Comparison of ENCODE assay signal across 8 cellular contexts in genomic region chr12:6383572-6384498, GRCh38. TPM values are rescaled to one million over a fixed set of nuclear protein-coding genes. Genes with fewer than 3 reads are reported as not detected.
DNase-seq lines count a peak whose midpoint lies in the region; ATAC-seq, FAIRE-seq and TF ChIP-seq lines count a peak whose summit lies in the region.

LTBR (plus strand) TSS chr12:6384162; CDS start chr12:6384359, 197 bp downstream.

- no peaks in the 10 kb centered on the region for H3K79me2 ChIP-seq in MM.1S (ENCODE audit: low read length)

- H3K4me2 ChIP-seq in MM.1S (ENCODE audit: low read depth, low read length) (peak within 1 kb of the TSS; percentile 34), neuronal stem cell (ENCODE audit: insufficient read depth, low read length, poor library complexity, severe bottlenecking) (no peak within 1 kb of the TSS)

- peak within 1 kb of the TSS; percentile 90 for H3K27ac Mint-ChIP-seq in Calu3 (ENCODE audit: unreplicated experiment)
- peak within 1 kb of the TSS; percentile 23 for H3K27ac Mint-ChIP-seq in activated naive CD8-positive, alpha-beta T cell treated with anti-CD3 and anti-CD28 coated beads, Interleukin-2, amount 10 ng/mL, durations not matched to agents 7 days and 5 days

- H3K18ac ChIP-seq in neuronal stem cell (ENCODE audit: low read length): peak within 1 kb of the TSS; percentile 97

- H3K9me3 ChIP-seq in MM.1S (replicated peaks; ENCODE audit: insufficient read depth, low read length) (no peaks in the 10 kb centered on the region), neuronal stem cell (replicated peaks in 1 of 2; ENCODE audit: control insufficient read depth in 2 of 2, insufficient read depth in 1 of 2, low read depth in 1 of 2, low read length in 2 of 2) (no peaks in the 10 kb centered on the region)

- POLR2A ChIA-PET in activated naive CD8-positive, alpha-beta T cell treated with anti-CD3 and anti-CD28 coated beads, Interleukin-2, amount 10 ng/mL, durations not matched to agents 7 days and 5 days (lab: Charles Lee): no interaction called here

- BruUV-seq in Calu3 (replicated peaks; lab: Mats Ljungman, UMichigan): no TSS peak

- H2AK5ac ChIP-seq in neuronal stem cell (ENCODE audit: low read depth, low read length): peak within 1 kb of the TSS; percentile 81

- H2AFZ ChIP-seq in MM.1S (ENCODE audit: low read length): 0 out of 2 replicates have a peak within 1 kb of the TSS, but pooled peaks have one; percentile 15
- H2AFZ ChIP-seq in neuronal stem cell (ENCODE audit: low read length): peak within 1 kb of the TSS; percentile 66

- H3K27me3 Mint-ChIP-seq in Calu3 (ENCODE audit: unreplicated experiment): no peaks in the 10 kb centered on the region
- H3K27me3 Mint-ChIP-seq in activated naive CD8-positive, alpha-beta T cell treated with anti-CD3 and anti-CD28 coated beads, Interleukin-2, amount 10 ng/mL, durations not matched to agents 7 days and 5 days: peaks cover 37% of the 10 kb centered on the region

- TF ChIP-seq CTCF in Calu3 (IDR thresholded peaks at IDR 0.05; ENCODE audit: unreplicated experiment): no peak
- TF ChIP-seq CTCF in MM.1S (IDR thresholded peaks at IDR 0.05; ENCODE audit: low read length): no peak

- H3K36me3 ChIP-seq in MM.1S (replicated peaks; ENCODE audit: insufficient read depth, low read length) (no peaks in the 10 kb centered on the region), neuronal stem cell (replicated peaks in 1 of 2; ENCODE audit: control insufficient read depth in 2 of 2, insufficient read depth in 2 of 2, low read length in 2 of 2) (no peaks in the 10 kb centered on the region)

- peak within 1 kb of the TSS; percentile 88 for H2BK12ac ChIP-seq in neuronal stem cell (ENCODE audit: low read length)

- CTCF ChIA-PET in Calu3 (lab: Charles Lee): interaction anchor here (0.5 to 3.8 kb wide), 6 partner anchors 9 to 89 kb away, joined by 3 to 22 read pairs (median 4); no protein-coding TSS in a partner anchor

- H3K27ac ChIP-seq in MM.1S (ENCODE audit: low read length) (no peak within 1 kb of the TSS), neuronal stem cell (replicated peaks; ENCODE audit: low read length) (no peak within 1 kb of the TSS)

- peaks cover 56% of the 10 kb centered on the region for H3K36me3 Mint-ChIP-seq in Calu3 (ENCODE audit: insufficient read depth, unreplicated experiment)
- H3K36me3 Mint-ChIP-seq in activated naive CD8-positive, alpha-beta T cell treated with anti-CD3 and anti-CD28 coated beads, Interleukin-2, amount 10 ng/mL, durations not matched to agents 7 days and 5 days: no peaks in the 10 kb centered on the region

- H3K27me3 ChIP-seq in MM.1S (replicated peaks; ENCODE audit: insufficient read depth, low read length) (peaks cover 9% of the 10 kb centered on the region), neuronal stem cell (ENCODE audit: control insufficient read depth in 3 of 3, insufficient read depth in 3 of 3, low read depth in 1 of 3, low read length in 3 of 3) (peaks cover 0 to 19% (median 1%) of the 10 kb centered on the region in 3 experiments)

- H3K4me3 ChIP-seq in MM.1S (ENCODE audit: low read length): peak within 1 kb of the TSS; percentile 17; the same call in 1 of the 2 replicates
- peak within 1 kb of the TSS in 1 of 2 donors; percentile 34 for H3K4me3 ChIP-seq in neuronal stem cell (ENCODE audit: low read length in 2 of 2)

- no peak for ATAC-seq in activated naive CD8-positive, alpha-beta T cell treated with anti-CD3 and anti-CD28 coated beads, Interleukin-2, amount 10 ng/mL, durations not matched to agents 7 days and 5 days (ENCODE audit: low read depth)
- ATAC-seq in HG03039 (IDR thresholded peaks at IDR 0.05; ENCODE audit: unreplicated experiment): no peak

- H4K91ac ChIP-seq in neuronal stem cell (ENCODE audit: low read depth, low read length, poor library complexity): peak within 1 kb of the TSS; percentile 97

- peak within 1 kb of the TSS; percentile 77 for H2BK15ac ChIP-seq in neuronal stem cell (ENCODE audit: low read length)

- no peak within 1 kb of the TSS for H3K9ac ChIP-seq in MM.1S (ENCODE audit: low read length)
- peak within 1 kb of the TSS; percentile 30 for H3K9ac ChIP-seq in neuronal stem cell (ENCODE audit: low read depth, low read length, poor library complexity)

- peak within 1 kb of the TSS; percentile 92 for H4K8ac ChIP-seq in neuronal stem cell (ENCODE audit: low read depth, low read length)

- H3F3A ChIP-seq in MM.1S (ENCODE audit: insufficient read depth, low read length): no peaks in the 10 kb centered on the region

- H3K4me3 Mint-ChIP-seq in Calu3 (ENCODE audit: low read depth, unreplicated experiment): peak within 1 kb of the TSS; percentile 93
- no peak within 1 kb of the TSS for H3K4me3 Mint-ChIP-seq in activated naive CD8-positive, alpha-beta T cell treated with anti-CD3 and anti-CD28 coated beads, Interleukin-2, amount 10 ng/mL, durations not matched to agents 7 days and 5 days

- no peaks in the 10 kb centered on the region for H3K4me1 ChIP-seq in MM.1S (ENCODE audit: low read length)
- peaks cover 4 to 7% of the 10 kb centered on the region in 2 donors for H3K4me1 ChIP-seq in neuronal stem cell (ENCODE audit: control insufficient read depth in 2 of 2, insufficient read depth in 1 of 2, low read depth in 1 of 2, low read length in 2 of 2)

- H3K9me2 ChIP-seq in MM.1S (replicated peaks; ENCODE audit: insufficient read depth, low read length): no peaks in the 10 kb centered on the region

- peak within 1 kb of the TSS; percentile 36 for H2BK5ac ChIP-seq in neuronal stem cell (ENCODE audit: low read length)

- FAIRE-seq in frontal cortex (lab: Jason Lieb, UNC): no peak

- no peaks in the 10 kb centered on the region for H3K9me3 Mint-ChIP-seq in Calu3 (ENCODE audit: low read depth, unreplicated experiment)
- H3K9me3 Mint-ChIP-seq in activated naive CD8-positive, alpha-beta T cell treated with anti-CD3 and anti-CD28 coated beads, Interleukin-2, amount 10 ng/mL, durations not matched to agents 7 days and 5 days: no peaks in the 10 kb centered on the region

- DNase-seq in Calu3 (peak; percentile 96), MM.1S (no peak), frontal cortex (ENCODE audit: low spot score in 2 of 2) (peak; percentile 74 to 82), neuronal stem cell (ENCODE audit: low spot score) (no peak), NCI-H446 treated with DMSO at 0.1 percent for 48 hours (lab: John Stamatoyannopoulos, UW) (no peak), superior temporal gyrus (ENCODE audit: extremely low spot score) (no peak)
- no peak for DNase-seq in activated naive CD8-positive, alpha-beta T cell treated with anti-CD3 and anti-CD28 coated beads, Interleukin-2, amount 10 ng/mL, durations not matched to agents 7 days and 5 days

- peak within 1 kb of the TSS; percentile 85 for H3K23ac ChIP-seq in neuronal stem cell (ENCODE audit: low read depth, low read length, poor library complexity)

- H3K79me1 ChIP-seq in neuronal stem cell (ENCODE audit: low read depth, low read length): no peaks in the 10 kb centered on the region

- intact Hi-C loops in Calu3 (cut with micrococcal nuclease; ENCODE audit: unreplicated experiment): no loop called here

- H2BK120ac ChIP-seq in neuronal stem cell (ENCODE audit: low read depth, low read length): peak within 1 kb of the TSS; percentile 33

- H3K4ac ChIP-seq in neuronal stem cell (ENCODE audit: low read length): peak within 1 kb of the TSS; percentile 70

- WGBS in neuronal stem cell (ENCODE audit: extremely low coverage in 2 of 2, insufficient read length in 2 of 2, insufficient replicate concordance in 1 of 2), 2 donors: no CpG with 5 or more reads among the region's 62 CpGs

- H4K20me1 ChIP-seq in MM.1S (ENCODE audit: insufficient read depth, low read length): no peaks in the 10 kb centered on the region

- no peak within 1 kb of the TSS for H3K14ac ChIP-seq in neuronal stem cell (ENCODE audit: low read length)

- H3K4me1 Mint-ChIP-seq in Calu3 (ENCODE audit: low read depth, unreplicated experiment): peaks cover 32% of the 10 kb centered on the region
- H3K4me1 Mint-ChIP-seq in activated naive CD8-positive, alpha-beta T cell treated with anti-CD3 and anti-CD28 coated beads, Interleukin-2, amount 10 ng/mL, durations not matched to agents 7 days and 5 days: no peaks in the 10 kb centered on the region

RNA-seq across cellular contexts. Expression of gene LTBR, which starts in this region (rescaled TPM):
- total RNA-seq in Calu3 (2022) (165 and 167 TPM in 2 replicates), frontal cortex (2.4 TPM)
- total RNA-seq in activated naive CD8-positive, alpha-beta T cell treated with anti-CD3 and anti-CD28 coated beads, Interleukin-2, amount 10 ng/mL, durations not matched to agents 7 days and 5 days: 1 to 10 TPM in 1 of 2 experiments, under 1 TPM in 1; 0.61 to 1.4 TPM
- polyA plus RNA-seq in neuronal stem cell (2013, experiment 1 of 2): 2.3 TPM
- polyA plus RNA-seq in neuronal stem cell (2013, experiment 2 of 2): 2.3 TPM

Comparison
In these comparisons a context has a peak if more than half of its experiments do, and no peak if none do; other contexts are left out.
1. RNA of gene LTBR (total RNA-seq): 165 to 167 TPM in Calu3; 2.4 TPM in frontal cortex (single experiment) and 0.61 to 1.4 TPM in activated naive CD8-positive, alpha-beta T cell treated with anti-CD3 and anti-CD28 coated beads, Interleukin-2, amount 10 ng/mL, durations not matched to agents 7 days and 5 days; every median in the first group is over 10 times any median in the second.
2. DNase-seq: peak in Calu3 (single experiment) and frontal cortex (2 of 2); none in MM.1S (single experiment), activated naive CD8-positive, alpha-beta T cell treated with anti-CD3 and anti-CD28 coated beads, Interleukin-2, amount 10 ng/mL, durations not matched to agents 7 days and 5 days (single experiment), neuronal stem cell (single experiment), NCI-H446 treated with DMSO at 0.1 percent for 48 hours (single experiment) and superior temporal gyrus (single experiment).